In the genomic region with DNA sequence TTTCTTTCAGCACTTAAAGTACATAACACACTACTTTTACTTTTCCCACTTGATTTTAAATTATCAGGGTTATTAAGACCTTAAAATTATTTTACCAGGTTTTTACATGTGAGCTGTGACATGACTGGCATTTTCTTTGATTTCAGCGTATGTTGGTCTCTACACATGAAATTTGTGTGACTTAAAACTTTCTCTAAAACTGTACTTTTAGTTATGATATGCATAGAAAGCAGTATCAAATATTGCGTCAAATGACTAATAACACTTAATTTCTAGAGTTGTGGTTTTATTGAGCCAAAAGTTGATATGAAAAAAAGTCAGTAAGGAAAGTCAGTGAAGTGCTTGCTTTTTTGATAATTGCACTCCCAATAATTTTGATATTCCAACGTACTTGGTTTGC, we compare ENCODE assay signal across 8 cellular contexts. TPM values are rescaled to one million over a fixed set of nuclear protein-coding genes. Genes with fewer than 3 reads are reported as not detected.
DNase-seq lines count a peak whose midpoint lies in the region; ATAC-seq, FAIRE-seq and TF ChIP-seq lines count a peak whose summit lies in the region.

No MANE protein-coding gene starts in this region.

- CTCF ChIA-PET in activated CD4-positive, alpha-beta T cell treated with anti-CD3 and anti-CD28 coated beads for 36 hours (lab: Charles Lee): interaction anchor here (0.6 to 1.5 kb wide), 4 partner anchors 8 to 825 kb away, joined by 3 to 4 read pairs (median 4); a partner anchor contains a TSS

- peaks cover 24% of the 10 kb centered on the region for H3K36me3 Mint-ChIP-seq in activated CD4-positive, alpha-beta T cell treated with anti-CD3 and anti-CD28 coated beads for 36 hours (ENCODE audit: low read depth)
- peaks cover 52% of the 10 kb centered on the region for H3K36me3 Mint-ChIP-seq in activated T-helper 2 cell treated with anti-CD3 and anti-CD28 coated beads, Interferon-gamma antibody, Interleukin-2, Interleukin-4, amounts not matched to agents 10 μg/mL and 5 μg/mL and 100 μg/mL, durations not matched to agents 14 hours and 24 hours and 36 hours (ENCODE audit: low read depth)

- H3K27me3 Mint-ChIP-seq in activated CD4-positive, alpha-beta T cell treated with anti-CD3 and anti-CD28 coated beads for 36 hours: no peaks in the 10 kb centered on the region
- no peaks in the 10 kb centered on the region for H3K27me3 Mint-ChIP-seq in activated T-helper 2 cell treated with anti-CD3 and anti-CD28 coated beads, Interferon-gamma antibody, Interleukin-2, Interleukin-4, amounts not matched to agents 10 μg/mL and 5 μg/mL and 100 μg/mL, durations not matched to agents 14 hours and 24 hours and 36 hours (ENCODE audit: low read depth)

- no peak for ATAC-seq in activated CD4-positive, alpha-beta T cell treated with anti-CD3 and anti-CD28 coated beads for 36 hours

- H3K9me1 ChIP-seq in keratinocyte (ENCODE audit: control insufficient read depth, extremely low read depth, insufficient read depth, low read length): no peaks in the 10 kb centered on the region

- no peaks in the 10 kb centered on the region for H3K27me3 ChIP-seq in keratinocyte (ENCODE audit: control insufficient read depth, extremely low read depth, insufficient read depth, low read length)
- no peaks in the 10 kb centered on the region for H3K27me3 ChIP-seq in testis

- FAIRE-seq in keratinocyte (lab: Jason Lieb, UNC): no peak

- no peak for TF ChIP-seq CTCF in keratinocyte (optimal IDR thresholded peaks at IDR 0.05 in 1 of 3, IDR thresholded peaks at IDR 0.05 in 1 of 3, conservative IDR thresholded peaks at IDR 0.05 in 1 of 3; ENCODE audit: extremely low read depth in 1 of 3, insufficient read depth in 2 of 3, low read length in 3 of 3)
- TF ChIP-seq CTCF in testis (IDR thresholded peaks at IDR 0.05): no peak

- TF ChIP-seq POLR2A in testis (IDR thresholded peaks at IDR 0.05): no peak

- H3K27ac ChIP-seq in keratinocyte (ENCODE audit: control insufficient read depth, insufficient read depth, low read length) (peak overlapping the region; percentile 76), testis (peak overlapping the region; percentile 29 to 99)

- H3K4me3 ChIP-seq in keratinocyte (ENCODE audit: control insufficient read depth in 2 of 3, extremely low read depth in 1 of 3, insufficient read depth in 2 of 3, low read depth in 1 of 3, low read length in 3 of 3) (peak overlapping the region; percentile 69 to 80 (median 78)), testis (peak overlapping the region; percentile 93 to 96)

- peak overlapping the region; percentile 91 for H3K4me3 Mint-ChIP-seq in activated CD4-positive, alpha-beta T cell treated with anti-CD3 and anti-CD28 coated beads for 36 hours
- peak overlapping the region; percentile 95 for H3K4me3 Mint-ChIP-seq in activated T-helper 2 cell treated with anti-CD3 and anti-CD28 coated beads, Interferon-gamma antibody, Interleukin-2, Interleukin-4, amounts not matched to agents 10 μg/mL and 5 μg/mL and 100 μg/mL, durations not matched to agents 14 hours and 24 hours and 36 hours (ENCODE audit: low read depth)

- H3K9ac ChIP-seq in keratinocyte (ENCODE audit: control insufficient read depth, extremely low read depth, insufficient read depth, low read length): peak overlapping the region; percentile 86

- dilution Hi-C loops in keratinocyte (cut with MboI; ENCODE audit: extremely low pct_ligation_motif_present, low sequenced_read_pairs): no loop called here

- intact Hi-C loops in activated CD4-positive, alpha-beta T cell treated with anti-CD3 and anti-CD28 coated beads for 36 hours (cut with DNase I, micrococcal nuclease): loop anchor here (1.0 to 10.0 kb wide), 4 partner anchors 198 to 1128 kb away; a partner anchor contains a TSS
- intact Hi-C loops in activated T-helper 2 cell treated with anti-CD3 and anti-CD28 coated beads, Interferon-gamma antibody, Interleukin-2, Interleukin-4, amounts not matched to agents 10 μg/mL and 5 μg/mL and 100 μg/mL, durations not matched to agents 14 hours and 24 hours and 36 hours (cut with micrococcal nuclease): no loop called here
- intact Hi-C loops in testis (cut with DNase I; ENCODE audit: low total_unique reads): loop anchor here (10.0 kb wide), 2 partner anchors 178 to 518 kb away; no protein-coding TSS in a partner anchor

- peak overlapping the region; percentile 37 for H3K27ac Mint-ChIP-seq in activated CD4-positive, alpha-beta T cell treated with anti-CD3 and anti-CD28 coated beads for 36 hours
- no peak overlapping the region for H3K27ac Mint-ChIP-seq in activated T-helper 2 cell treated with anti-CD3 and anti-CD28 coated beads, Interferon-gamma antibody, Interleukin-2, Interleukin-4, amounts not matched to agents 10 μg/mL and 5 μg/mL and 100 μg/mL, durations not matched to agents 14 hours and 24 hours and 36 hours

- peaks cover 74% of the 10 kb centered on the region for H3K79me2 ChIP-seq in keratinocyte (ENCODE audit: control insufficient read depth, insufficient read depth, low read length)

- H3K9me3 ChIP-seq in keratinocyte (ENCODE audit: control insufficient read depth, low read depth, low read length) (no peaks in the 10 kb centered on the region), testis (no peaks in the 10 kb centered on the region)

- H2AFZ ChIP-seq in keratinocyte (ENCODE audit: control insufficient read depth, low read length): no peak overlapping the region

- no peaks in the 10 kb centered on the region for H3K9me3 Mint-ChIP-seq in activated CD4-positive, alpha-beta T cell treated with anti-CD3 and anti-CD28 coated beads for 36 hours (ENCODE audit: low read depth)
- no peaks in the 10 kb centered on the region for H3K9me3 Mint-ChIP-seq in activated T-helper 2 cell treated with anti-CD3 and anti-CD28 coated beads, Interferon-gamma antibody, Interleukin-2, Interleukin-4, amounts not matched to agents 10 μg/mL and 5 μg/mL and 100 μg/mL, durations not matched to agents 14 hours and 24 hours and 36 hours

- no peak for DNase-seq in activated CD4-positive, alpha-beta T cell treated with anti-CD3 and anti-CD28 coated beads for 36 hours
- no peak for DNase-seq in activated CD4-positive, alpha-beta T cell treated with anti-CD3 and anti-CD28 coated beads for 4 hours
- no peak for DNase-seq in activated T-helper 2 cell treated with anti-CD3 and anti-CD28 coated beads, Interferon-gamma antibody, Interleukin-2, Interleukin-4, amounts not matched to agents 10 μg/mL and 5 μg/mL and 100 μg/mL, durations not matched to agents 14 hours and 24 hours and 36 hours (ENCODE audit: low spot score)
- DNase-seq in keratinocyte (ENCODE audit: low read depth, low spot score) (no peak), testis (no peak), HuH-7 (ENCODE audit: low spot score) (no peak), midbrain (lab: John Stamatoyannopoulos, UW) (no peak), OCI-M1 (lab: John Stamatoyannopoulos, UW) (no peak)

- 12 to 15% methylated on average over 3 of the region's 3 CpGs for WGBS in testis, 2 donors

- POLR2A ChIA-PET in activated CD4-positive, alpha-beta T cell treated with anti-CD3 and anti-CD28 coated beads for 36 hours (lab: Charles Lee): interaction anchor here (0.6 kb wide), 1 partner anchor 199 kb away, joined by 3 read pairs; no protein-coding TSS in a partner anchor

- H3K4me1 Mint-ChIP-seq in activated CD4-positive, alpha-beta T cell treated with anti-CD3 and anti-CD28 coated beads for 36 hours: peaks cover 46% of the 10 kb centered on the region
- peaks cover 41% of the 10 kb centered on the region for H3K4me1 Mint-ChIP-seq in activated T-helper 2 cell treated with anti-CD3 and anti-CD28 coated beads, Interferon-gamma antibody, Interleukin-2, Interleukin-4, amounts not matched to agents 10 μg/mL and 5 μg/mL and 100 μg/mL, durations not matched to agents 14 hours and 24 hours and 36 hours (ENCODE audit: low read depth)

- peaks cover 6% of the 10 kb centered on the region for H4K20me1 ChIP-seq in keratinocyte (ENCODE audit: control insufficient read depth, extremely low read depth, insufficient read depth, low read length)

- peak overlapping the region; percentile 79 for H3K4me2 ChIP-seq in keratinocyte (ENCODE audit: control insufficient read depth, extremely low read depth, insufficient read depth, low read depth, low read length)

- H3K36me3 ChIP-seq in keratinocyte (ENCODE audit: control insufficient read depth in 2 of 2, extremely low read depth in 1 of 2, insufficient read depth in 2 of 2, low read length in 2 of 2) (no peaks in the 10 kb centered on the region), testis (ENCODE audit: low read depth, missing control alignments) (no peaks in the 10 kb centered on the region)

- H3K4me1 ChIP-seq in keratinocyte (ENCODE audit: control insufficient read depth, extremely low read depth, insufficient read depth, low read length) (peaks cover 17% of the 10 kb centered on the region), testis (peaks cover 18% of the 10 kb centered on the region)

RNA-seq across cellular contexts. Expression of a gene that starts 3.1 kb away (rescaled TPM):
- 10 to 100 TPM; 38.1 to 42.1 TPM for total RNA-seq in activated CD4-positive, alpha-beta T cell treated with anti-CD3 and anti-CD28 coated beads for 36 hours
- total RNA-seq in activated T-helper 2 cell treated with anti-CD3 and anti-CD28 coated beads, Interferon-gamma antibody, Interleukin-2, Interleukin-4, amounts not matched to agents 10 μg/mL and 5 μg/mL and 100 μg/mL, durations not matched to agents 14 hours and 24 hours and 36 hours: 48.5 and 53.5 TPM in 2 replicates
- 11.7 to 39.4 TPM (median 23.8 TPM) in 3 replicates for polyA plus RNA-seq in keratinocyte
- 134 TPM for polyA plus RNA-seq in keratinocyte (2011; ENCODE audit: low read depth)
- polyA plus RNA-seq in keratinocyte (2011; cell fraction: cytosol; rRNA removed): 14.0 and 23.4 TPM in 2 replicates
- 11.7 and 16.1 TPM in 2 replicates for polyA plus RNA-seq in keratinocyte (2011; cell fraction: nucleus; rRNA removed)
- 26.8 and 38.1 TPM in 2 replicates for polyA plus RNA-seq in keratinocyte (2012; ENCODE audit: low replicate concordance)
- polyA minus RNA-seq in keratinocyte: 11.7 to 85.4 TPM (median 37.7 TPM) in 3 replicates
- 33.4 TPM for polyA minus RNA-seq in keratinocyte (2011; cell fraction: cytosol; rRNA and poly(A)+ RNA removed)
- 40.6 and 51.3 TPM in 2 replicates for polyA minus RNA-seq in keratinocyte (2011; cell fraction: nucleus; rRNA and poly(A)+ RNA removed)
- 100 to 1,000 TPM in 1 of 2 donors, 10 to 100 TPM in 1; 85.4 to 118 TPM for total RNA-seq in testis
- 96.8 TPM for polyA plus RNA-seq in testis (ENCODE audit: insufficient read depth, low read depth, low replicate concordance)

RNA-seq across cellular contexts. Expression of a gene that starts 3.2 kb away (rescaled TPM):
- under 1 TPM; 0.30 to 0.34 TPM for total RNA-seq in activated CD4-positive, alpha-beta T cell treated with anti-CD3 and anti-CD28 coated beads for 36 hours
- 0.55 and 0.64 TPM in 2 replicates for total RNA-seq in activated T-helper 2 cell treated with anti-CD3 and anti-CD28 coated beads, Interferon-gamma antibody, Interleukin-2, Interleukin-4, amounts not matched to agents 10 μg/mL and 5 μg/mL and 100 μg/mL, durations not matched to agents 14 hours and 24 hours and 36 hours
- polyA plus RNA-seq in keratinocyte: 0.10 to 0.31 TPM (median 0.16 TPM) in 3 replicates
- 0.12 TPM for polyA plus RNA-seq in keratinocyte (2011; ENCODE audit: low read depth)
- polyA plus RNA-seq in keratinocyte (2011; cell fraction: cytosol; rRNA removed): 0.17 and 0.22 TPM in 2 replicates
- polyA plus RNA-seq in keratinocyte (2011; cell fraction: nucleus; rRNA removed): 0.16 and 0.17 TPM in 2 replicates
- 0.13 and 0.25 TPM in 2 replicates for polyA plus RNA-seq in keratinocyte (2012; ENCODE audit: low replicate concordance)
- 0.10 to 0.35 TPM (median 0.26 TPM) in 3 replicates for polyA minus RNA-seq in keratinocyte
- polyA minus RNA-seq in keratinocyte (2011; cell fraction: cytosol; rRNA and poly(A)+ RNA removed): 0.58 TPM
- 0.16 and 0.32 TPM in 2 replicates for polyA minus RNA-seq in keratinocyte (2011; cell fraction: nucleus; rRNA and poly(A)+ RNA removed)
- total RNA-seq in testis: 1 to 10 TPM; 2.0 to 3.9 TPM
- polyA plus RNA-seq in testis (ENCODE audit: insufficient read depth, low read depth, low replicate concordance): 2.0 TPM

RNA-seq across cellular contexts. Expression of a gene that starts 48.5 kb away (rescaled TPM):
- 10 to 100 TPM; 34.2 to 46.8 TPM for total RNA-seq in activated CD4-positive, alpha-beta T cell treated with anti-CD3 and anti-CD28 coated beads for 36 hours
- 43.4 and 50.2 TPM in 2 replicates for total RNA-seq in activated T-helper 2 cell treated with anti-CD3 and anti-CD28 coated beads, Interferon-gamma antibody, Interleukin-2, Interleukin-4, amounts not matched to agents 10 μg/mL and 5 μg/mL and 100 μg/mL, durations not matched to agents 14 hours and 24 hours and 36 hours
- polyA plus RNA-seq in keratinocyte (26.2 to 51.0 TPM (median 29.1 TPM) in 3 replicates), testis (ENCODE audit: insufficient read depth, low read depth, low replicate concordance) (162 TPM)
- polyA plus RNA-seq in keratinocyte (2011; ENCODE audit: low read depth): 206 TPM
- 16.1 and 34.4 TPM in 2 replicates for polyA plus RNA-seq in keratinocyte (2011; cell fraction: cytosol; rRNA removed)
- 48.3 and 79.4 TPM in 2 replicates for polyA plus RNA-seq in keratinocyte (2011; cell fraction: nucleus; rRNA removed)
- 26.1 and 43.0 TPM in 2 replicates for polyA plus RNA-seq in keratinocyte (2012; ENCODE audit: low replicate concordance)
- 4.9 to 45.8 TPM (median 18.1 TPM) in 3 replicates for polyA minus RNA-seq in keratinocyte
- polyA minus RNA-seq in keratinocyte (2011; cell fraction: cytosol; rRNA and poly(A)+ RNA removed): 14.0 TPM
- polyA minus RNA-seq in keratinocyte (2011; cell fraction: nucleus; rRNA and poly(A)+ RNA removed): 29.6 and 65.8 TPM in 2 replicates
- total RNA-seq in testis: 100 to 1,000 TPM in 1 of 2 donors, 10 to 100 TPM in 1; 68.5 to 107 TPM
